ENCODE assay signal across 1 cellular context in the genomic region with DNA sequence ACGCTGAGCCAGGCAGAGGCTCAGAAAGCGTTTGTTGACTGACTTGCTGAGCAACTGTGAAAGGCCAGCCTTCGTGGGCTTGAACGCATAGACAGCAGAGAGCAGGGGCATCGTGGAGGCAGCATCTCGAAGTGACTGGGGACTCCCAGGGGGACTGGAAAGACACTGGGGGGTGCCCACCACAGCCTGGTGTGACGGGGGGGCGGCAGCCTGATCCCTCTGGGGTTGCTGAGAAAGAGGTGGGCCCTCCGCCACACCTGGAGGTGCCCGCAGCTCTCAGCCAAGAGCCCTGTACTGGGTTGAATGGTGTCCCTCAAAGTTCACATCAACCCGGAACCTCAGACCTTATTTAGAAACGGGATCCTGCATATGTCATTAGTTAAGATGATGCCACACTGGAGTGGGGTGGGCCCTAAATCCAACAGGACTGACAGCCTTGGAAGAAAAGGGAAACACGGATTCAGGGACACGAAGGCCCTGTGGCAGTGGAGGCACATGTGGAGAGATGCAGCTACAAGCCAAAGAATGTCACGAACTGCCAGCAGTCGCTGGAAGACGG.
TF ChIP-seq lines count a peak whose summit lies in the region.

No MANE protein-coding gene starts in this region.

TF ChIP-seq in WTC11, 78 proteins besides CTCF, POLR2A, EP300 and RAD21 (continued from another document):
- TF ChIP-seq, protein P1, sequence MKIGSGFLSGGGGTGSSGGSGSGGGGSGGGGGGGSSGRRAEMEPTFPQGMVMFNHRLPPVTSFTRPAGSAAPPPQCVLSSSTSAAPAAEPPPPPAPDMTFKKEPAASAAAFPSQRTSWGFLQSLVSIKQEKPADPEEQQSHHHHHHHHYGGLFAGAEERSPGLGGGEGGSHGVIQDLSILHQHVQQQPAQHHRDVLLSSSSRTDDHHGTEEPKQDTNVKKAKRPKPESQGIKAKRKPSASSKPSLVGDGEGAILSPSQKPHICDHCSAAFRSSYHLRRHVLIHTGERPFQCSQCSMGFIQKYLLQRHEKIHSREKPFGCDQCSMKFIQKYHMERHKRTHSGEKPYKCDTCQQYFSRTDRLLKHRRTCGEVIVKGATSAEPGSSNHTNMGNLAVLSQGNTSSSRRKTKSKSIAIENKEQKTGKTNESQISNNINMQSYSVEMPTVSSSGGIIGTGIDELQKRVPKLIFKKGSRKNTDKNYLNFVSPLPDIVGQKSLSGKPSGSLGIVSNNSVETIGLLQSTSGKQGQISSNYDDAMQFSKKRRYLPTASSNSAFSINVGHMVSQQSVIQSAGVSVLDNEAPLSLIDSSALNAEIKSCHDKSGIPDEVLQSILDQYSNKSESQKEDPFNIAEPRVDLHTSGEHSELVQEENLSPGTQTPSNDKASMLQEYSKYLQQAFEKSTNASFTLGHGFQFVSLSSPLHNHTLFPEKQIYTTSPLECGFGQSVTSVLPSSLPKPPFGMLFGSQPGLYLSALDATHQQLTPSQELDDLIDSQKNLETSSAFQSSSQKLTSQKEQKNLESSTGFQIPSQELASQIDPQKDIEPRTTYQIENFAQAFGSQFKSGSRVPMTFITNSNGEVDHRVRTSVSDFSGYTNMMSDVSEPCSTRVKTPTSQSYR (CRISPR knock-in tag; IDR thresholded peaks at IDR 0.05) = no peak
